Comparison of ENCODE assay signal across 15 cellular contexts in the genomic region with DNA sequence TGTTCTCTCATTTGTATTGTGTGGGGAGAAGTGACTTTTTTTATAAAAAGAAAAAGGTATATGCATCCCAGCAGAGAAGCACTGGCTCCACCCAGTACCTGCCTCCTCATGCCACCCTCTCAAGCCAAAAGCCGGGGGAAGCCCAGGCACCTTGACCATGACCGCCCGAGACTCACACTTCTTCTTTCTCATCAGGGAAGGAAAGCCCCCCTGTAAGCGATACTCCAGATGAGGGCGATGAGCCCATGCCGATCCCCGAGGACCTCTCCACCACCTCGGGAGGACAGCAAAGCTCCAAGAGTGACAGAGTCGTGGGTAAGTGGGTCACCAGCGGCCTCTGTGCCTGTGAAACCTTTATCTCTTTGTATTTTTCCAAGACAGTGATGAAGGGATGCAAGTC. TPM values are rescaled to one million over a fixed set of nuclear protein-coding genes. Genes with fewer than 3 reads are reported as not detected.
A peak's percentile ranks its signal among the peaks of the same experiment; 100 is the strongest.
DNase-seq lines count a peak whose midpoint lies in the region; ATAC-seq and TF ChIP-seq lines count a peak whose summit lies in the region.
"Had no signal": no experiment of that assay in that cellular context is flagged by ENCODE, and none has a peak within 500 bp of the region (broad histone marks: within the 10 kb centered on the region; RNA-seq: fewer than 3 reads in every experiment).

No MANE protein-coding gene starts in this region.

- H4K20me1 ChIP-seq in GM23338 (replicated peaks; ENCODE audit: insufficient read depth), result no peaks in the 10 kb centered on the region

- POLR2A ChIA-PET in CD8-positive, alpha-beta memory T cell (lab: Charles Lee), result interaction anchor here (1.0 to 1.4 kb wide), 2 partner anchors 19 to 42 kb away, joined by 3 read pairs; no protein-coding TSS in a partner anchor
- POLR2A ChIA-PET in activated CD8-positive, alpha-beta T cell treated with anti-CD3 and anti-CD28 coated beads for 36 hours (lab: Charles Lee), result interaction anchor here (1.4 to 30.3 kb wide), 2 partner anchors 28 to 181 kb away, joined by 5 to 1646 read pairs; no protein-coding TSS in a partner anchor

- peak overlapping the region in 5 of 8 donors; percentile 19 to 93 (median 37) for H3K27ac Mint-ChIP-seq in CD8-positive, alpha-beta memory T cell
- H3K27ac Mint-ChIP-seq in activated CD8-positive, alpha-beta T cell treated with anti-CD3 and anti-CD28 coated beads for 36 hours, result peak overlapping the region; percentile 64
- no peak overlapping the region for H3K27ac Mint-ChIP-seq in GM23338

- H3K79me2 ChIP-seq in GM23338 (replicated peaks; ENCODE audit: insufficient read depth), result no peaks in the 10 kb centered on the region

- intact Hi-C loops in activated CD8-positive, alpha-beta T cell treated with anti-CD3 and anti-CD28 coated beads for 36 hours (cut with micrococcal nuclease), result no loop called here

- no peaks in the 10 kb centered on the region for H3K9me2 ChIP-seq in GM23338 (ENCODE audit: insufficient read depth)
- H3K9me2 ChIP-seq: SK-N-SH had no signal

- no peak for TF ChIP-seq CTCF in activated CD8-positive, alpha-beta T cell treated with anti-CD3 and anti-CD28 coated beads for 36 hours (IDR thresholded peaks at IDR 0.05)
- no peak for TF ChIP-seq CTCF in GM23338 (conservative IDR thresholded peaks at IDR 0.05; ENCODE audit: low read depth in 2 of 2)

- H3K9me3 ChIP-seq in CD8-positive, alpha-beta memory T cell (ENCODE audit: low read length), result no peaks in the 10 kb centered on the region
- H3K9me3 ChIP-seq: SK-N-SH, testis had no signal

- no peak overlapping the region for H3K4me3 ChIP-seq in CD8-positive, alpha-beta memory T cell (ENCODE audit: low read length)
- H3K4me3 ChIP-seq in GM23338, result no peak overlapping the region
- H3K4me3 ChIP-seq: BLaER1 treated with 17β-estradiol and CSF1 and Interleukin-3, amounts not matched to agents 10 nM and 100 nM; testis had no signal

- H3K27ac ChIP-seq in CD8-positive, alpha-beta memory T cell (ENCODE audit: low read depth, low read length), result no peak overlapping the region
- no peak overlapping the region for H3K27ac ChIP-seq in GM23338 (ENCODE audit: low read depth)
- H3K27ac ChIP-seq: BLaER1 treated with 17β-estradiol and CSF1 and Interleukin-3, amounts not matched to agents 10 nM and 100 nM; testis had no signal

- peaks cover 5 to 93% (median 32%) of the 10 kb centered on the region in 3 donors for H3K36me3 Mint-ChIP-seq in CD8-positive, alpha-beta memory T cell
- peaks cover 84% of the 10 kb centered on the region for H3K36me3 Mint-ChIP-seq in activated CD8-positive, alpha-beta T cell treated with anti-CD3 and anti-CD28 coated beads for 36 hours (ENCODE audit: low read depth)
- no peaks in the 10 kb centered on the region for H3K36me3 Mint-ChIP-seq in GM23338 (ENCODE audit: low read depth)

- ATAC-seq in GM18909 (IDR thresholded peaks at IDR 0.05; ENCODE audit: poor library complexity, unreplicated experiment) (peak; percentile 57), HG02870 (IDR thresholded peaks at IDR 0.05; ENCODE audit: unreplicated experiment) (peak; percentile 30), GM23338 (no peak)
- ATAC-seq in activated CD8-positive, alpha-beta T cell treated with anti-CD3 and anti-CD28 coated beads for 36 hours, result no peak

- DNase-seq in CD8-positive, alpha-beta memory T cell, result no peak
- no peak for DNase-seq in activated CD8-positive, alpha-beta T cell treated with anti-CD3 and anti-CD28 coated beads for 36 hours
- DNase-seq in DMS153 treated with DMSO at 0.1 percent for 48 hours (lab: John Stamatoyannopoulos, UW; ENCODE audit: unreplicated experiment) (no peak), SW 1271 (lab: John Stamatoyannopoulos, UW) (no peak), GM23338 (ENCODE audit: low spot score) (no peak), glomerular visceral epithelial cell (ENCODE audit: extremely low spot score) (no peak)
- DNase-seq: activated CD4-positive, alpha-beta T cell treated with anti-CD3 and anti-CD28 coated beads for 4 hours; aorta; mesendoderm; SK-N-SH; testis had no signal

- peaks cover 95% of the 10 kb centered on the region for H3K4me1 ChIP-seq in CD8-positive, alpha-beta memory T cell (ENCODE audit: insufficient read depth, low read length)
- H3K4me1 ChIP-seq in GM23338 (ENCODE audit: insufficient read depth), result no peaks in the 10 kb centered on the region
- H3K4me1 ChIP-seq: testis had no signal

- peaks cover 0 to 1% of the 10 kb centered on the region in 2 donors for H3K27me3 Mint-ChIP-seq in CD8-positive, alpha-beta memory T cell
- no peaks in the 10 kb centered on the region for H3K27me3 Mint-ChIP-seq in activated CD8-positive, alpha-beta T cell treated with anti-CD3 and anti-CD28 coated beads for 36 hours
- no peaks in the 10 kb centered on the region for H3K27me3 Mint-ChIP-seq in GM23338 (ENCODE audit: insufficient read depth, low read depth, poor library complexity)

- no peaks in the 10 kb centered on the region for H3K9me3 Mint-ChIP-seq in CD8-positive, alpha-beta memory T cell
- no peaks in the 10 kb centered on the region for H3K9me3 Mint-ChIP-seq in activated CD8-positive, alpha-beta T cell treated with anti-CD3 and anti-CD28 coated beads for 36 hours
- H3K9me3 Mint-ChIP-seq in GM23338, result no peaks in the 10 kb centered on the region

- no peak overlapping the region for H2AFZ ChIP-seq in GM23338

- H3K36me3 ChIP-seq in CD8-positive, alpha-beta memory T cell (ENCODE audit: insufficient read depth, low read length), result peaks cover 52% of the 10 kb centered on the region
- no peaks in the 10 kb centered on the region for H3K36me3 ChIP-seq in GM23338 (ENCODE audit: insufficient read depth)

- no peaks in the 10 kb centered on the region for H3K27me3 ChIP-seq in CD8-positive, alpha-beta memory T cell (ENCODE audit: insufficient read depth, low read length, poor library complexity, severe bottlenecking)
- no peaks in the 10 kb centered on the region for H3K27me3 ChIP-seq in GM23338 (ENCODE audit: insufficient read depth)
- H3K27me3 ChIP-seq: BLaER1 treated with 17β-estradiol and CSF1 and Interleukin-3, amounts not matched to agents 10 nM and 100 nM; testis had no signal

- CTCF ChIA-PET in CD8-positive, alpha-beta memory T cell (lab: Charles Lee), result interaction anchor here (26.5 kb wide), 1 partner anchor 28 kb away, joined by 815 read pairs; no protein-coding TSS in a partner anchor
- CTCF ChIA-PET in activated CD8-positive, alpha-beta T cell treated with anti-CD3 and anti-CD28 coated beads for 36 hours (lab: Charles Lee), result interaction anchor here (0.6 to 2.3 kb wide), 5 partner anchors 9 to 123 kb away, joined by 3 to 10 read pairs (median 6); no protein-coding TSS in a partner anchor

- H3F3A ChIP-seq in GM23338 (replicated peaks; ENCODE audit: low read depth), result no peaks in the 10 kb centered on the region

- H3K4me1 Mint-ChIP-seq in CD8-positive, alpha-beta memory T cell, result peaks cover 48 to 62% (median 58%) of the 10 kb centered on the region in 3 donors
- peaks cover 94% of the 10 kb centered on the region for H3K4me1 Mint-ChIP-seq in activated CD8-positive, alpha-beta T cell treated with anti-CD3 and anti-CD28 coated beads for 36 hours (ENCODE audit: low read depth)
- H3K4me1 Mint-ChIP-seq in GM23338, result peaks cover 11% of the 10 kb centered on the region

- H3K4me2 ChIP-seq in GM23338, result no peak overlapping the region
- H3K4me2 ChIP-seq: SK-N-SH had no signal

- H3K4me3 Mint-ChIP-seq in CD8-positive, alpha-beta memory T cell, result no peak overlapping the region
- no peak overlapping the region for H3K4me3 Mint-ChIP-seq in activated CD8-positive, alpha-beta T cell treated with anti-CD3 and anti-CD28 coated beads for 36 hours
- H3K4me3 Mint-ChIP-seq in GM23338, result no peak overlapping the region

TF ChIP-seq in GM23338, 12 proteins besides CTCF, POLR2A, EP300 and RAD21 (continues in another document):
- TF ChIP-seq STAT1 (IDR thresholded peaks at IDR 0.05; ENCODE audit: unreplicated experiment), result no peak

RNA-seq across cellular contexts. Expression of gene IKZF1, which starts 22.9 kb away (rescaled TPM):
- total RNA-seq in CD8-positive, alpha-beta memory T cell, result 100 to 1,000 TPM; 225 to 226 TPM
- polyA plus RNA-seq in CD8-positive, alpha-beta memory T cell, result 238 TPM
- total RNA-seq in activated CD8-positive, alpha-beta T cell treated with anti-CD3 and anti-CD28 coated beads for 36 hours, result 100 to 1,000 TPM; 277 to 295 TPM
- total RNA-seq in GM23338 (2014; rRNA removed; shearing (Covaris generic)), result 0.43 and 1.8 TPM in 2 replicates
- polyA plus RNA-seq in GM23338 (2016; fragmentation: Nextera tagmentation; extraction: Ambion mirVana), result 0.45 and 0.57 TPM in 2 replicates
- total RNA-seq: NCI-H460 had no signal
- polyA plus RNA-seq: SK-N-SH had no signal

Comparison
In these comparisons a context has a peak if more than half of its experiments do, and no peak if none do; other contexts are left out.
1. ATAC-seq: peak in GM18909 (single experiment) and HG02870 (single experiment); none in activated CD8-positive, alpha-beta T cell treated with anti-CD3 and anti-CD28 coated beads for 36 hours (single experiment) and GM23338 (single experiment).
2. RNA of gene IKZF1, which starts 22.9 kb away (total RNA-seq): 277 to 295 TPM in activated CD8-positive, alpha-beta T cell treated with anti-CD3 and anti-CD28 coated beads for 36 hours and 225 to 226 TPM in CD8-positive, alpha-beta memory T cell; 0.43 to 1.8 TPM in GM23338; every median in the first group is over 10 times any median in the second.